ENCODE assay signal across 26 cellular contexts in the genomic region with DNA sequence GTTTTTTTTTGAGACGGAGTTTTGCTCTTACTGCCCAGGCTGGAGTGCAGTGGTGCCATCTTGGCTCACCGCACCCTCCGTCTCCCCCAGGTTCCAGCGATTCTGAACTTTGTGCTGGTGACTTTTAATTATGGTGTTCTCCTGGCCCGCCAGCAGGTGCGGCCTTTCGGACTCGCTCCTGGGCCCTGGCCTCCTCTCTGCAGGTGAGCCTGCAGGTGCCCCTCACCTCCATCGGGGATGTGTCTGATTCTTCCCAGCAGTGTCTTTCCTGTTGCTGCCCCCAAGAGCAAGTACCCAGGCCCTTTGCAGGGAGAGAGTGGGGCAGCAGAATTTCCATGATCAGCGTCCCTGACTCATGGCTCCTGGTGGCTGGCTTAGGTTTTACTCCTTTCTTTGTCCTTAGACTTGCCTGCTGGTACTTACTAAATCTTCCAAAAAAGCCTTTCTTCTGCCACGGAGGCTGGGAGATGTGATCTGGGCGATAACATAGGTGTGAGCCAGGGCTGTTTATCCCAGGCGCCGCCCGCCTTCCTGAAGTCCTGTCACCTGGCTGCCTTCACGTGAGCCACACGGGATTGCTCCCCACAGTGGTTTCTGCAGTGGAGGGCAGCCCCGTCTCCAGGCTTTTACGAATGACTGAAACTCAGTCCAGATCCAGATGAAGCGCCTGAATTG.
"Had no signal": no experiment of that assay in that cellular context is flagged by ENCODE, and none has a peak within 500 bp of the region (broad histone marks: within the 10 kb centered on the region; RNA-seq: fewer than 3 reads in every experiment).

No MANE protein-coding gene starts in this region.

- H3K27ac Mint-ChIP-seq: activated CD4-positive, alpha-beta memory T cell treated with anti-CD3 and anti-CD28 coated beads, Interleukin-2, amount 10 ng/mL, durations not matched to agents 7 days and 5 days; activated CD4-positive, alpha-beta T cell treated with anti-CD3 and anti-CD28 coated beads for 36 hours; activated naive CD8-positive, alpha-beta T cell had no signal

- DNase-seq: activated CD4-positive, alpha-beta memory T cell treated with anti-CD3 and anti-CD28 coated beads, Interleukin-2, amount 10 ng/mL, durations not matched to agents 7 days and 5 days; activated CD4-positive, alpha-beta T cell treated with anti-CD3 and anti-CD28 coated beads for 36 hours; activated CD4-positive, alpha-beta T cell treated with anti-CD3 and anti-CD28 coated beads, Interleukin-2, amount 50 U/mL, for 1 hour; activated effector memory CD4-positive, alpha-beta T cell treated with Interleukin-2 at 50 U/mL for 16 hours; activated naive CD4-positive, alpha-beta T cell treated with Interleukin-2 at 50 U/mL for 16 hours; activated T-cell treated with anti-CD3 and anti-CD28 coated beads for 4 hours; amygdala; KG1; NCI-H1092; NCI-H1417; NCI-H1930; NCI-H2171; NCI-H2227 treated with DMSO at 0.1 percent for 48 hours; NCI-H526; NCI-H82; NK-92 treated with Interleukin-12 subunit alpha and Interleukin-12 subunit beta, amount 100 ng/mL, for 24 hours; OCI-M1; Right ventricle myocardium superior; SJCRH30; SK-N-SH; T-helper 1 cell had no signal

- ATAC-seq: activated CD4-positive, alpha-beta T cell treated with anti-CD3 and anti-CD28 coated beads for 36 hours; Panc1 had no signal

- H3K27me3 ChIP-seq: SJCRH30 had no signal

- H3K4me3 ChIP-seq: SJCRH30 had no signal

- H3K9me3 Mint-ChIP-seq: activated CD4-positive, alpha-beta memory T cell treated with anti-CD3 and anti-CD28 coated beads, Interleukin-2, amount 10 ng/mL, durations not matched to agents 7 days and 5 days; brain; central memory CD8-positive, alpha-beta T cell had no signal

- H3K4me1 ChIP-seq: SJCRH30 had no signal

- H3K27ac ChIP-seq: RWPE1, SJCRH30 had no signal

- H3K27me3 Mint-ChIP-seq: activated CD4-positive, alpha-beta memory T cell treated with anti-CD3 and anti-CD28 coated beads, Interleukin-2, amount 10 ng/mL, durations not matched to agents 7 days and 5 days; activated CD4-positive, alpha-beta T cell treated with anti-CD3 and anti-CD28 coated beads for 36 hours; activated naive CD8-positive, alpha-beta T cell; brain; central memory CD8-positive, alpha-beta T cell had no signal

- H3K9me3 ChIP-seq: SJCRH30, SK-N-SH had no signal

- H3K4me1 Mint-ChIP-seq: activated CD4-positive, alpha-beta memory T cell treated with anti-CD3 and anti-CD28 coated beads, Interleukin-2, amount 10 ng/mL, durations not matched to agents 7 days and 5 days; brain had no signal

- H3K4me3 Mint-ChIP-seq: activated CD4-positive, alpha-beta memory T cell treated with anti-CD3 and anti-CD28 coated beads, Interleukin-2, amount 10 ng/mL, durations not matched to agents 7 days and 5 days; activated CD4-positive, alpha-beta T cell treated with anti-CD3 and anti-CD28 coated beads for 36 hours; activated naive CD8-positive, alpha-beta T cell; brain; central memory CD8-positive, alpha-beta T cell had no signal
